Comparison of ENCODE assay signal across 1 cellular context in genomic region chr16:49779979-49780378, GRCh38.
TF ChIP-seq lines count a peak whose summit lies in the region.

No MANE protein-coding gene starts in this region.

TF ChIP-seq in H1, 55 proteins besides CTCF, POLR2A, EP300 and RAD21 (continued from another document):
- TF ChIP-seq NRF1 (IDR thresholded peaks at IDR 0.05; ENCODE audit: low read depth, low read length): no peak
- no peak for TF ChIP-seq CHD1 (IDR thresholded peaks at IDR 0.05; ENCODE audit: low read depth, low read length)
- TF ChIP-seq KDM4A (IDR thresholded peaks at IDR 0.05; ENCODE audit: low read depth, low read length, severe bottlenecking): no peak
- no peak for TF ChIP-seq JUN (IDR thresholded peaks at IDR 0.05; ENCODE audit: low read depth, low read length)
- TF ChIP-seq, protein P1, sequence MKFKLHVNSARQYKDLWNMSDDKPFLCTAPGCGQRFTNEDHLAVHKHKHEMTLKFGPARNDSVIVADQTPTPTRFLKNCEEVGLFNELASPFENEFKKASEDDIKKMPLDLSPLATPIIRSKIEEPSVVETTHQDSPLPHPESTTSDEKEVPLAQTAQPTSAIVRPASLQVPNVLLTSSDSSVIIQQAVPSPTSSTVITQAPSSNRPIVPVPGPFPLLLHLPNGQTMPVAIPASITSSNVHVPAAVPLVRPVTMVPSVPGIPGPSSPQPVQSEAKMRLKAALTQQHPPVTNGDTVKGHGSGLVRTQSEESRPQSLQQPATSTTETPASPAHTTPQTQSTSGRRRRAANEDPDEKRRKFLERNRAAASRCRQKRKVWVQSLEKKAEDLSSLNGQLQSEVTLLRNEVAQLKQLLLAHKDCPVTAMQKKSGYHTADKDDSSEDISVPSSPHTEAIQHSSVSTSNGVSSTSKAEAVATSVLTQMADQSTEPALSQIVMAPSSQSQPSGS (IDR thresholded peaks at IDR 0.05; ENCODE audit: low read length): no peak
- no peak for TF ChIP-seq CTBP2 (IDR thresholded peaks at IDR 0.05; ENCODE audit: borderline replicate concordance, insufficient read depth, insufficient read length, low read length)
